ENCODE assay signal across 10 cellular contexts in the genomic region with DNA sequence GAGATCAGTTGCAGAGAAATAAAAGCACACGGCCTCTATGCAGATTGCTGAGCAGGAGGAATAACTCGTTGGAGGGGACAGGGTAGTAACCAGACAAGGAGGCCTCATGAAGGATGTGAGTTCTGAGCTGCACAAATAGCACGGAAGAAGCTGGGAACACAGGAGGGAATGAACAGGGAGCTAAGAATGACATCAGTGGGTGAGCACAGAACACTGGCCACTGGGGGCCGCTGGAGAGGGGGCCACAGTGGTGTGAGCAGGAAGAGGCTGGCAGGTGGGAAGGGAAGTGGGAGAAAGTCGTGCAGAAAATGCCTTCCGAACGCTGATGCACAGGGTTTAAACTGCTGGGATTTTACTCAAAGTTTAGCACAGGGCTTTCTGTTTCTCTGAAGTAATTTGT.
A peak's percentile ranks its signal among the peaks of the same experiment; 100 is the strongest.
DNase-seq lines count a peak whose midpoint lies in the region; ATAC-seq and TF ChIP-seq lines count a peak whose summit lies in the region.
"Had no signal": no experiment of that assay in that cellular context is flagged by ENCODE, and none has a peak within 500 bp of the region (broad histone marks: within the 10 kb centered on the region; RNA-seq: fewer than 3 reads in every experiment).

No MANE protein-coding gene starts in this region.

- H3K27me3 ChIP-seq in mammary epithelial cell (ENCODE audit: insufficient read depth, low read length) (no peaks in the 10 kb centered on the region), PC-3 (ENCODE audit: low read length) (no peaks in the 10 kb centered on the region), upper lobe of right lung (no peaks in the 10 kb centered on the region), upper lobe of left lung (no peaks in the 10 kb centered on the region)
- H3K27me3 ChIP-seq: thyroid gland had no signal

- H3K4me1 ChIP-seq in mammary epithelial cell (ENCODE audit: insufficient read depth, low read length) = no peaks in the 10 kb centered on the region
- no peaks in the 10 kb centered on the region for H3K4me1 ChIP-seq in PC-3 (ENCODE audit: insufficient read depth, low read length)
- no peaks in the 10 kb centered on the region for H3K4me1 ChIP-seq in upper lobe of right lung
- no peaks in the 10 kb centered on the region for H3K4me1 ChIP-seq in upper lobe of left lung
- H3K4me1 ChIP-seq: thyroid gland had no signal

- H3K9me3 Mint-ChIP-seq in MCF 10A (ENCODE audit: unreplicated experiment) = no peaks in the 10 kb centered on the region

- in situ Hi-C loops in mammary epithelial cell (cut with MboI; ENCODE audit: low sequenced_read_pairs in 2 of 2) = no loop called here

- H3K4me3 ChIP-seq in mammary epithelial cell (replicated peaks in 1 of 3; ENCODE audit: insufficient read depth in 1 of 3, low read depth in 2 of 3, low read length in 3 of 3) = no peak overlapping the region
- H3K4me3 ChIP-seq in PC-3 (ENCODE audit: low read length) = no peak overlapping the region
- H3K4me3 ChIP-seq in upper lobe of right lung = no peak overlapping the region
- no peak overlapping the region for H3K4me3 ChIP-seq in upper lobe of left lung
- H3K4me3 ChIP-seq: thyroid gland had no signal

- no peaks in the 10 kb centered on the region for H3F3A ChIP-seq in PC-3 (ENCODE audit: low read length, unreplicated experiment)

- H3K27ac ChIP-seq in mammary epithelial cell (ENCODE audit: insufficient read depth, low read depth, low read length) (no peak overlapping the region), PC-3 (ENCODE audit: low read length) (no peak overlapping the region), upper lobe of right lung (no peak overlapping the region), upper lobe of left lung (no peak overlapping the region)
- H3K27ac ChIP-seq: thyroid gland had no signal

- no peak for TF ChIP-seq POLR2A in upper lobe of left lung (IDR thresholded peaks at IDR 0.05)

- H3K9me2 ChIP-seq in PC-3 (replicated peaks; ENCODE audit: low read length) = no peaks in the 10 kb centered on the region

- H3K9ac ChIP-seq in mammary epithelial cell (ENCODE audit: insufficient read depth, low read length) (no peak overlapping the region), PC-3 (ENCODE audit: low read length) (no peak overlapping the region)

- H3K36me3 ChIP-seq in mammary epithelial cell (ENCODE audit: insufficient read depth, low read length) (peaks cover 8% of the 10 kb centered on the region), PC-3 (ENCODE audit: low read depth, low read length) (peaks cover 14% of the 10 kb centered on the region), upper lobe of right lung (peaks cover 54% of the 10 kb centered on the region), upper lobe of left lung (peaks cover 5 to 60% (median 25%) of the 10 kb centered on the region in 4 donors)

- peak; percentile 80 for ATAC-seq in PC-3
- peak; percentile 41 for ATAC-seq in upper lobe of right lung
- ATAC-seq in HG03342 (IDR thresholded peaks at IDR 0.05; ENCODE audit: unreplicated experiment) = no peak
- no peak for ATAC-seq in upper lobe of left lung (ENCODE audit: low FRiP score in 2 of 2)

- H3K36me3 Mint-ChIP-seq in MCF 10A (ENCODE audit: insufficient read depth, unreplicated experiment) = peaks cover 35% of the 10 kb centered on the region

- H3K9me3 ChIP-seq in mammary epithelial cell (replicated peaks; ENCODE audit: insufficient read depth, low read length) = no peaks in the 10 kb centered on the region
- H3K9me3 ChIP-seq in PC-3 (ENCODE audit: low read length) = no peaks in the 10 kb centered on the region
- no peaks in the 10 kb centered on the region for H3K9me3 ChIP-seq in upper lobe of right lung
- H3K9me3 ChIP-seq in upper lobe of left lung = no peaks in the 10 kb centered on the region
- H3K9me3 ChIP-seq: thyroid gland had no signal

- intact Hi-C loops in MCF 10A (cut with micrococcal nuclease) (no loop called here), mammary epithelial cell (cut with micrococcal nuclease) (no loop called here), PC-3 (cut with micrococcal nuclease) (no loop called here), upper lobe of right lung (cut with DNase I) (no loop called here)

- no peaks in the 10 kb centered on the region for H3K4me1 Mint-ChIP-seq in MCF 10A (ENCODE audit: insufficient read depth, unreplicated experiment)

- H2AFZ ChIP-seq in mammary epithelial cell (ENCODE audit: low read depth, low read length) = no peak overlapping the region
- no peak overlapping the region for H2AFZ ChIP-seq in PC-3 (ENCODE audit: low read length)

- dilution Hi-C loops in mammary epithelial cell (cut with HindIII; ENCODE audit: low sequenced_read_pairs) = no loop called here

- TF ChIP-seq EP300 in upper lobe of left lung (IDR thresholded peaks at IDR 0.05) = no peak

- H4K20me1 ChIP-seq in mammary epithelial cell (ENCODE audit: insufficient read depth, low read length) = no peaks in the 10 kb centered on the region
- H4K20me1 ChIP-seq in PC-3 (ENCODE audit: low read length) = no peaks in the 10 kb centered on the region

- H3K79me2 ChIP-seq in mammary epithelial cell (ENCODE audit: insufficient read depth, low read length) (no peaks in the 10 kb centered on the region), PC-3 (ENCODE audit: low read length) (no peaks in the 10 kb centered on the region)

- no TSS peak for BruUV-seq in MCF 10A (replicated peaks; lab: Mats Ljungman, UMichigan)
- BruUV-seq in mammary epithelial cell (replicated peaks; lab: Mats Ljungman, UMichigan) = no TSS peak
- no TSS peak for BruUV-seq in PC-3 (replicated peaks; lab: Mats Ljungman, UMichigan)

- CTCF ChIA-PET in MCF 10A (lab: Yijun Ruan, JAX) (interaction anchor here (0.9 to 3.3 kb wide), 7 partner anchors 20 to 611 kb away, joined by 3 to 10 read pairs (median 5); no protein-coding TSS in a partner anchor), mammary epithelial cell (lab: Charles Lee; ENCODE audit: low non-redundant PET) (interaction anchor here (1.2 kb wide), 1 partner anchor 414 kb away, joined by 4 read pairs; no protein-coding TSS in a partner anchor), PC-3 (lab: Charles Lee) (interaction anchor here (0.6 to 1.0 kb wide), 3 partner anchors 11 to 312 kb away, joined by 3 read pairs; no protein-coding TSS in a partner anchor)

- no peak overlapping the region for H3K4me3 Mint-ChIP-seq in MCF 10A (ENCODE audit: unreplicated experiment)
- H3K4me3 Mint-ChIP-seq: activated naive CD8-positive, alpha-beta T cell had no signal

- TF ChIP-seq CTCF in MCF 10A (IDR thresholded peaks at IDR 0.05; ENCODE audit: unreplicated experiment) (peak; percentile 28), mammary epithelial cell (conservative IDR thresholded peaks at IDR 0.05 in 1 of 2, IDR thresholded peaks at IDR 0.05 in 1 of 2; ENCODE audit: extremely low read depth in 1 of 2, insufficient read depth in 1 of 2, low read depth in 1 of 2, low read length in 2 of 2) (no peak), PC-3 (conservative IDR thresholded peaks at IDR 0.05; ENCODE audit: low read depth, low read length) (peak; percentile 69), upper lobe of right lung (IDR thresholded peaks at IDR 0.05) (no peak), upper lobe of left lung (IDR thresholded peaks at IDR 0.05) (peak in 1 of 6 experiments; percentile 11)

- POLR2A ChIA-PET in MCF 10A (lab: Yijun Ruan, JAX) = interaction anchor here (0.9 kb wide), 1 partner anchor 15 kb away, joined by 4 read pairs; no protein-coding TSS in a partner anchor
- POLR2A ChIA-PET in PC-3 (lab: Charles Lee; ENCODE audit: unreplicated experiment) = no interaction called here

- DNase-seq in MCF 10A (ENCODE audit: unreplicated experiment) (peak; percentile 19), mammary epithelial cell (no peak), PC-3 (peak; percentile 32), fibroblast of peridontal ligament (ENCODE audit: extremely low read depth) (peak; percentile 3), upper lobe of right lung (no peak), HK-2 (ENCODE audit: unreplicated experiment) (no peak), upper lobe of left lung (no peak)
- DNase-seq: thyroid gland had no signal

- 93% methylated on average over 7 of the region's 7 CpGs for WGBS in mammary epithelial cell (ENCODE audit: low coverage, missing lambda C conversion rate)
- WGBS in upper lobe of left lung, 2 donors = 50 to 58% methylated on average over 7 of the region's 7 CpGs

- no peak overlapping the region for H3K27ac Mint-ChIP-seq in MCF 10A (ENCODE audit: low read depth, unreplicated experiment)
- H3K27ac Mint-ChIP-seq: activated naive CD8-positive, alpha-beta T cell had no signal

- H3K4me2 ChIP-seq in mammary epithelial cell (ENCODE audit: insufficient read depth, low read depth, low read length) (no peak overlapping the region), PC-3 (ENCODE audit: low read length) (no peak overlapping the region)

- no peaks in the 10 kb centered on the region for H3K27me3 Mint-ChIP-seq in MCF 10A (ENCODE audit: insufficient read depth, unreplicated experiment)
- H3K27me3 Mint-ChIP-seq: activated naive CD8-positive, alpha-beta T cell had no signal

Comparison
In these comparisons a context has a peak if more than half of its experiments do, and no peak if none do; other contexts are left out.
1. DNase-seq: peak in MCF 10A (single experiment), PC-3 (single experiment) and fibroblast of peridontal ligament (single experiment); none in mammary epithelial cell (single experiment), upper lobe of right lung (single experiment), HK-2 (single experiment) and upper lobe of left lung (0 of 2).
2. CTCF ChIP-seq: peak in MCF 10A (single experiment) and PC-3 (single experiment); none in mammary epithelial cell (0 of 2) and upper lobe of right lung (single experiment).
3. ATAC-seq: peak in PC-3 (single experiment) and upper lobe of right lung (single experiment); none in HG03342 (single experiment) and upper lobe of left lung (0 of 2).